ENCODE assay signal across 36 cellular contexts in the genomic region with DNA sequence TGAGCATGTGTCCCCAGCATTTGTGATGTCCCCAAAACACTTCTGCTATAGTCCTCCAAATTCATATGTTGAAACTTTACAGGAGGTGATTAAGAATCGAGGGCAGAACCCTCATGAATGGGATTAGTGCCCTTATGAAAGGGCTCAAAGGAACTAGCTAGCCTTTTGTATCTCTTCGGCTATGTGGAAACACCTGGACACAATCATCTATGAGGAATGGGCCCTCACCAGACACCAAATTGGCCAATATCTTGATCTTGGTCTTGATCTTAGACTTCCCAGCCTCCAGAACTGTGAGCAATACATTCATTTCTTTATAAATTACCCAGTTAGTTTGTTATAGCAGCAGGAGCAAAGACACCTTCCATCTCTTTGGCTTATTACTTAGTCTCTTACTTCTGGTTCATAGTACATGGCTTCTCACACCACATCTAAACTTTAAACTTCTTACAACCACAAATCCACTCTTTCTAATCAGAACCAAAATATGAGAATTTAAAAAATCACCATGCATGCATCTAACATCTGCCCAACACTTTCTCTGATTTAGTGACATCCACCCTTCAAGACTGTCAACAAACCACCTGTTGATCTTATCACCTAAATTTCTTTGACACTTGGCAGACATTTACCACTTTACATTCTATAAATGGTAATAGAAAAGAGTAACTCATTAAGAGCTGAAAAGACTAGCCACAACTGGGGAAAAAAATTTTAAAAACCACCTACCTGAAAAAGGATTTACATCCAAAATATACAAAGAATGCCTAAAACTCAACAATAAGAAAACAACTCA. TPM values are rescaled to one million over a fixed set of nuclear protein-coding genes. Genes with fewer than 3 reads are reported as not detected.
"Had no signal": no experiment of that assay in that cellular context is flagged by ENCODE, and none has a peak within 500 bp of the region (broad histone marks: within the 10 kb centered on the region; RNA-seq: fewer than 3 reads in every experiment).

No MANE protein-coding gene starts in this region.

- H3K36me3 ChIP-seq: adrenal gland, brain microvascular endothelial cell, breast epithelium had no signal

- FAIRE-seq: astrocyte, colon, TTC549 had no signal

- H3K4me3 ChIP-seq: adrenal gland, body of pancreas, breast epithelium had no signal

- H3K27me3 ChIP-seq: adrenal gland, body of pancreas, brain microvascular endothelial cell, breast epithelium had no signal

- DNase-seq: activated B cell treated with CpG ODN at 0.5 μM for 24 hours; activated CD4-positive, alpha-beta memory T cell treated with anti-CD3 and anti-CD28 coated beads for 36 hours; activated CD4-positive, alpha-beta T cell treated with anti-CD3 and anti-CD28 coated beads for 4 hours; activated CD4-positive, alpha-beta T cell treated with anti-CD3 and anti-CD28 coated beads, Interleukin-2, amount 10 ng/mL, durations not matched to agents 24 days and 14 days; activated CD4-positive, alpha-beta T cell treated with anti-CD3 and anti-CD28 coated beads, Interleukin-2, amount 50 U/mL, for 1 hour; activated CD4-positive, alpha-beta T cell treated with anti-CD3 and anti-CD28 coated beads, Interleukin-2, amount 50 U/mL, for 4 hours; activated CD4-positive, CD25-positive, alpha-beta regulatory T cell treated with anti-CD3 and anti-CD28 coated beads, Interleukin-2, amount 50 U/mL, for 72 hours; activated CD8-positive, alpha-beta memory T cell treated with anti-CD3 and anti-CD28 coated beads, Interleukin-2, amount 50 U/mL, for 4 hours; activated CD8-positive, alpha-beta T cell treated with anti-CD3 and anti-CD28 coated beads for 36 hours; activated effector memory CD4-positive, alpha-beta T cell treated with anti-CD3 and anti-CD28 coated beads, Interleukin-2, amount 50 U/mL, for 16 hours; activated gamma-delta T cell treated with Interleukin-2 at 50 U/mL for 16 hours; activated naive CD4-positive, alpha-beta T cell; activated naive CD4-positive, alpha-beta T cell treated with anti-CD3 and anti-CD28 coated beads for 36 hours; activated naive CD4-positive, alpha-beta T cell treated with anti-CD3 and anti-CD28 coated beads, Interleukin-2, amount 50 U/mL, for 16 hours; activated naive CD8-positive, alpha-beta T cell treated with anti-CD3 and anti-CD28 coated beads for 36 hours; activated T-cell treated with anti-CD3 and anti-CD28 coated beads for 4 hours; activated T-cell treated with anti-CD3 and anti-CD28 coated beads, Interleukin-2, amount 50 U/mL, for 1 hour; activated T-cell treated with anti-CD3 and anti-CD28 coated beads, Interleukin-2, amount 50 U/mL, for 4 hours; activated T-cell treated with anti-CD3 and anti-CD28 coated beads, Interleukin-2, amount 50 U/mL, for 72 hours; adrenal gland; amniotic stem cell; aorta; body of pancreas; brain microvascular endothelial cell; central memory CD4-positive, alpha-beta T cell; T-helper 9 cell had no signal

- ATAC-seq: activated CD8-positive, alpha-beta T cell treated with anti-CD3 and anti-CD28 coated beads for 36 hours; activated naive CD4-positive, alpha-beta T cell treated with anti-CD3 and anti-CD28 coated beads, Interleukin-2, amount 50 U/mL, for 72 hours; activated T-cell treated with anti-CD3 and anti-CD28 coated beads, Interleukin-2, amount 50 U/mL, for 4 hours; activated T-cell treated with anti-CD3 and anti-CD28 coated beads, Interleukin-2, amount 50 U/mL, for 72 hours; activated T-helper 17 cell treated with anti-CD3 and anti-CD28 coated beads, Interleukin-2, amount 50 U/mL, for 72 hours; body of pancreas had no signal

- H3K4me1 ChIP-seq: adrenal gland, breast epithelium had no signal

- H3K27ac ChIP-seq: adrenal gland, body of pancreas, brain microvascular endothelial cell, breast epithelium, VCaP had no signal

- H3K9me3 ChIP-seq: adrenal gland, body of pancreas, breast epithelium had no signal

RNA-seq across cellular contexts. Expression of gene SERPINE3, which starts 6.7 kb away (rescaled TPM):
- total RNA-seq: activated B cell treated with CpG ODN at 0.5 μM for 24 hours; activated CD4-positive, alpha-beta memory T cell treated with anti-CD3 and anti-CD28 coated beads for 36 hours; activated CD4-positive, alpha-beta T cell treated with anti-CD3 and anti-CD28 coated beads, Interleukin-2, amount 10 ng/mL, durations not matched to agents 24 days and 14 days; activated CD8-positive, alpha-beta memory T cell treated with anti-CD3 and anti-CD28 coated beads for 36 hours; activated CD8-positive, alpha-beta T cell treated with anti-CD3 and anti-CD28 coated beads for 36 hours; activated naive CD4-positive, alpha-beta T cell treated with anti-CD3 and anti-CD28 coated beads for 36 hours; activated naive CD4-positive, alpha-beta T cell treated with anti-CD3 and anti-CD28 coated beads, Interleukin-2, amount 50 U/mL, for 72 hours; activated naive CD8-positive, alpha-beta T cell treated with anti-CD3 and anti-CD28 coated beads for 36 hours; activated T-cell treated with anti-CD3 and anti-CD28 coated beads, Interleukin-2, amount 50 U/mL, for 4 hours; activated T-cell treated with anti-CD3 and anti-CD28 coated beads, Interleukin-2, amount 50 U/mL, for 72 hours; activated T-helper 1 cell treated with anti-CD3 and anti-CD28 coated beads, Interleukin-12 subunit alpha, Interleukin-12 subunit beta, Interleukin-2, Interleukin-4 antibody, amounts not matched to agents 30 ng/mL and 10 ng/mL and 1 ng/mL, durations not matched to agents 14 hours and 24 hours and 36 hours; activated T-helper 17 cell treated with anti-CD3 and anti-CD28 coated beads, Interleukin-2, amount 50 U/mL, for 72 hours; adrenal gland; aorta; astrocyte; body of pancreas; cardiac septum had no signal
- polyA plus RNA-seq: aorta had no signal
